In the genomic region with DNA sequence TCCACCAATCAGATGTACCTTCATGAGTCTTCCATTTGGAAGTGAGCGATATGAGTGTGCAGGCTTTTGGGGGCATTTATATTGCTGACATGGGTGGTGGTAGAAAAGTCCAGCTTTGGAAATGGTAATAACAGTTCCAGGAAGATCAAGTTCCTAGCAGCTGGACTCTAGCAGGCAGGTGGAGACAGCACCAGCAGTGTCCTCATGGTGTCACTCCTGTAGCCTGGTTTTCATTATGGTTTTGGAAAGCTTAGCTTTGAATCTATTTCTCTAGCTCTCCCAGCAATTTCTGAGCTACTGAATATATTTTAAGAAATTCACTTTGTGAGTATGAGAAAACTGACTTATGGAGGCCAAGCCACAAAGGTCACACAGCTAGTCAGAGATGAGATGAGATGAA, we compare ENCODE assay signal across 1 cellular context.
TF ChIP-seq lines count a peak whose summit lies in the region.

No MANE protein-coding gene starts in this region.

TF ChIP-seq in IMR-90, 13 proteins besides CTCF, POLR2A, EP300 and RAD21:
- TF ChIP-seq SMC3 (IDR thresholded peaks at IDR 0.05; ENCODE audit: low read depth, low read length) (no peak), FOS (IDR thresholded peaks at IDR 0.05; ENCODE audit: low read depth, low read length) (no peak), CEBPB (IDR thresholded peaks at IDR 0.05; ENCODE audit: low read depth, low read length) (no peak), BHLHE40 (IDR thresholded peaks at IDR 0.05; ENCODE audit: low read depth, low read length) (no peak), RFX5 (IDR thresholded peaks at IDR 0.05; ENCODE audit: low read depth, low read length) (no peak), NFE2L2 (IDR thresholded peaks at IDR 0.05; ENCODE audit: low read depth, low read length) (no peak), MXI1 (IDR thresholded peaks at IDR 0.05; ENCODE audit: borderline replicate concordance, low read depth, low read length) (no peak), CHD1 (IDR thresholded peaks at IDR 0.05; ENCODE audit: low read depth, low read length) (no peak), MAFK (IDR thresholded peaks at IDR 0.05; ENCODE audit: low read depth, low read length) (no peak)
- TF ChIP-seq, protein P1, sequence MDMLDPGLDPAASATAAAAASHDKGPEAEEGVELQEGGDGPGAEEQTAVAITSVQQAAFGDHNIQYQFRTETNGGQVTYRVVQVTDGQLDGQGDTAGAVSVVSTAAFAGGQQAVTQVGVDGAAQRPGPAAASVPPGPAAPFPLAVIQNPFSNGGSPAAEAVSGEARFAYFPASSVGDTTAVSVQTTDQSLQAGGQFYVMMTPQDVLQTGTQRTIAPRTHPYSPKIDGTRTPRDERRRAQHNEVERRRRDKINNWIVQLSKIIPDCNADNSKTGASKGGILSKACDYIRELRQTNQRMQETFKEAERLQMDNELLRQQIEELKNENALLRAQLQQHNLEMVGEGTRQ (IDR thresholded peaks at IDR 0.05; ENCODE audit: low read depth, low read length), result no peak
- TF ChIP-seq, protein P2, sequence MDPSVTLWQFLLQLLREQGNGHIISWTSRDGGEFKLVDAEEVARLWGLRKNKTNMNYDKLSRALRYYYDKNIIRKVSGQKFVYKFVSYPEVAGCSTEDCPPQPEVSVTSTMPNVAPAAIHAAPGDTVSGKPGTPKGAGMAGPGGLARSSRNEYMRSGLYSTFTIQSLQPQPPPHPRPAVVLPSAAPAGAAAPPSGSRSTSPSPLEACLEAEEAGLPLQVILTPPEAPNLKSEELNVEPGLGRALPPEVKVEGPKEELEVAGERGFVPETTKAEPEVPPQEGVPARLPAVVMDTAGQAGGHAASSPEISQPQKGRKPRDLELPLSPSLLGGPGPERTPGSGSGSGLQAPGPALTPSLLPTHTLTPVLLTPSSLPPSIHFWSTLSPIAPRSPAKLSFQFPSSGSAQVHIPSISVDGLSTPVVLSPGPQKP (IDR thresholded peaks at IDR 0.05; ENCODE audit: borderline replicate concordance, low read depth, low read length), result no peak
